ENCODE assay signal across 11 cellular contexts in the genomic region with DNA sequence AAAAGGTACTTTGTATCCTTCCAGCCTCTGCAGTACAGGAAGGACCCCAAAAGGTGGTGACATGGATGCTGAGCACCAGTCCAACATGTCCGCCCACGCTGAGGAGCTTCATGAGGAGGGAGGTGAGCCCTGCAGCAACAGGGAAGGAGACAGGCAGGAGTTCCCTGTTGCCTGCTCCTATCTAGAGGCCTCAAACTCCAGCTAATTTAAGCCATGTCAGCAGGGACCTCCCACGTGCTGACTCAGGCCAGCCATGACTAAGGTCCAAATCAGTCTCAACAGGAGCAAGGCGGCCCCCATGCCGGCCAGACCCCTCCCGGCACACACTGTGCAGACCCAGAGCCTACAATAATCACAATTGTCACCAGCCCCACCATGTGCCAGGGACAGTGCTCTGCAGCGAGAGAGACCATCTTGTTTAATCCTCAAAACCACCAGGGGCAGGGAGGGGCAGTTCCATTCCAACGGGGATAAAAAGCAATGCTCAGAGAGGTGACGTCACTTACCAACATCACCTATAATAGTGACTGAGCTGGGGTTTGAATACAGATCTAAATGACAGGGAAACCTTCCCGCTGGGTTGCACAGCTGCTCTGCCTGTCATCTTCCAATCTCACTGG. TPM values are rescaled to one million over a fixed set of nuclear protein-coding genes. Genes with fewer than 3 reads are reported as not detected.
DNase-seq lines count a peak whose midpoint lies in the region; ATAC-seq, FAIRE-seq and TF ChIP-seq lines count a peak whose summit lies in the region.
"Had no signal": no experiment of that assay in that cellular context is flagged by ENCODE, and none has a peak within 500 bp of the region (broad histone marks: within the 10 kb centered on the region; RNA-seq: fewer than 3 reads in every experiment).

No MANE protein-coding gene starts in this region.

- H3K36me3 Mint-ChIP-seq in WTC11: peaks cover 6% of the 10 kb centered on the region
- no peaks in the 10 kb centered on the region for H3K36me3 Mint-ChIP-seq in activated naive CD4-positive, alpha-beta T cell treated with anti-CD3 and anti-CD28 coated beads for 36 hours (ENCODE audit: low read depth)
- H3K36me3 Mint-ChIP-seq: activated naive CD4-positive, alpha-beta T cell treated with anti-CD3 and anti-CD28 coated beads, Interleukin-2, amount 10 ng/mL, durations not matched to agents 7 days and 5 days had no signal

- H3K9me3 Mint-ChIP-seq in WTC11: peaks cover 12% of the 10 kb centered on the region
- H3K9me3 Mint-ChIP-seq in activated naive CD4-positive, alpha-beta T cell treated with anti-CD3 and anti-CD28 coated beads for 36 hours: peaks cover 6% of the 10 kb centered on the region
- H3K9me3 Mint-ChIP-seq: activated naive CD4-positive, alpha-beta T cell treated with anti-CD3 and anti-CD28 coated beads, Interleukin-2, amount 10 ng/mL, durations not matched to agents 7 days and 5 days had no signal

- H3K4me1 ChIP-seq in HCT116 (ENCODE audit: control insufficient read depth in 1 of 2, insufficient read depth in 2 of 2, low read length in 2 of 2): peaks cover 3 to 22% of the 10 kb centered on the region in 2 experiments; a peak in 2 of 4 replicates
- peaks cover 4 to 25% (median 12%) of the 10 kb centered on the region in 4 donors for H3K4me1 ChIP-seq in esophagus muscularis mucosa

- H4K20me1 ChIP-seq in HCT116 (ENCODE audit: insufficient read depth): no peaks in the 10 kb centered on the region

- H3K79me2 ChIP-seq in HCT116 (ENCODE audit: insufficient read depth, low read length): no peaks in the 10 kb centered on the region

- peaks cover 13% of the 10 kb centered on the region for H3K4me1 Mint-ChIP-seq in WTC11
- no peaks in the 10 kb centered on the region for H3K4me1 Mint-ChIP-seq in activated naive CD4-positive, alpha-beta T cell treated with anti-CD3 and anti-CD28 coated beads for 36 hours (ENCODE audit: low read depth)
- H3K4me1 Mint-ChIP-seq: activated naive CD4-positive, alpha-beta T cell treated with anti-CD3 and anti-CD28 coated beads, Interleukin-2, amount 10 ng/mL, durations not matched to agents 7 days and 5 days had no signal

- TF ChIP-seq POLR2A in HCT116 (IDR thresholded peaks at IDR 0.05; ENCODE audit: borderline replicate concordance, extremely low read depth, insufficient read depth, insufficient read length): no peak
- no peak for TF ChIP-seq POLR2A in esophagus muscularis mucosa (IDR thresholded peaks at IDR 0.05; ENCODE audit: low read depth)

- POLR2A ChIA-PET in HCT116 (lab: Charles Lee): no interaction called here
- POLR2A ChIA-PET in WTC11 (lab: Charles Lee): no interaction called here

- BruUV-seq in HCT116 (replicated peaks; lab: Mats Ljungman, UMichigan): no TSS peak

- no peak overlapping the region for H3K4me3 ChIP-seq in HCT116 (replicated peaks in 1 of 2; ENCODE audit: low read depth in 1 of 2, low read length in 2 of 2)
- H3K4me3 ChIP-seq in esophagus muscularis mucosa: no peak overlapping the region

- WGBS in esophagus muscularis mucosa: 84% methylated on average over 6 of the region's 10 CpGs

- H3K9me2 ChIP-seq in HCT116 (ENCODE audit: insufficient read depth): no peaks in the 10 kb centered on the region

- no peaks in the 10 kb centered on the region for H3K27me3 ChIP-seq in HCT116 (ENCODE audit: insufficient read depth, low read length)
- peaks cover 0 to 27% (median 0%) of the 10 kb centered on the region in 4 donors for H3K27me3 ChIP-seq in esophagus muscularis mucosa

- no peak overlapping the region for H3K4me3 Mint-ChIP-seq in WTC11
- no peak overlapping the region for H3K4me3 Mint-ChIP-seq in activated naive CD4-positive, alpha-beta T cell treated with anti-CD3 and anti-CD28 coated beads for 36 hours
- H3K4me3 Mint-ChIP-seq: activated naive CD4-positive, alpha-beta T cell treated with anti-CD3 and anti-CD28 coated beads, Interleukin-2, amount 10 ng/mL, durations not matched to agents 7 days and 5 days had no signal

- peaks cover 6% of the 10 kb centered on the region for H3K27me3 Mint-ChIP-seq in WTC11 (ENCODE audit: low read depth)
- peaks cover 15% of the 10 kb centered on the region for H3K27me3 Mint-ChIP-seq in activated naive CD4-positive, alpha-beta T cell treated with anti-CD3 and anti-CD28 coated beads for 36 hours (ENCODE audit: low read depth)

- RAD21 ChIA-PET in HCT116 (lab: Charles Lee; ENCODE audit: low non-redundant PET in 1 of 2, low total read pairs in 2 of 2, uncharacterized antibody in 2 of 2, unreplicated experiment in 2 of 2): no interaction called here

- ATAC-seq in HCT116: peak; percentile 54
- no peak for ATAC-seq in WTC11

- TF ChIP-seq RAD21 in HCT116 (IDR thresholded peaks at IDR 0.05; ENCODE audit: low read depth): no peak

- H3K27ac ChIP-seq in HCT116 (ENCODE audit: low read depth, low read length) (no peak overlapping the region), esophagus muscularis mucosa (replicated peaks in 1 of 4) (no peak overlapping the region)
- H3K27ac ChIP-seq: neutrophil had no signal

- intact Hi-C loops in HCT116 (cut with micrococcal nuclease): no loop called here
- intact Hi-C loops in esophagus muscularis mucosa (cut with DNase I): no loop called here
- intact Hi-C loops in activated naive CD4-positive, alpha-beta T cell treated with anti-CD3 and anti-CD28 coated beads for 36 hours (cut with micrococcal nuclease): no loop called here

- DNase-seq in HCT116 (ENCODE audit: low read depth, low spot score) (no peak), RCC 7860 (ENCODE audit: low spot score) (peak; percentile 56), esophagus muscularis mucosa (ENCODE audit: extremely low spot score) (peak; percentile 53), renal cortical epithelial cell (ENCODE audit: low read depth) (peak; percentile 62), WTC11 (ENCODE audit: low spot score) (no peak), foreskin melanocyte (no peak)
- DNase-seq in activated naive CD4-positive, alpha-beta T cell treated with anti-CD3 and anti-CD28 coated beads for 36 hours: no peak
- DNase-seq: activated naive CD4-positive, alpha-beta T cell treated with anti-CD3 and anti-CD28 coated beads, Interleukin-2, amount 10 ng/mL, durations not matched to agents 7 days and 5 days; DMS79 treated with DMSO at 0.1 percent for 48 hours; effector memory CD4-positive, alpha-beta T cell had no signal

- peaks cover 0 to 10% of the 10 kb centered on the region in 2 experiments; a peak in 1 of 4 replicates for H3K9me3 ChIP-seq in HCT116 (ENCODE audit: control insufficient read depth in 1 of 2, insufficient read depth in 1 of 2, low read depth in 1 of 2, low read length in 2 of 2)
- peaks cover 0 to 12% (median 5%) of the 10 kb centered on the region in 4 donors for H3K9me3 ChIP-seq in esophagus muscularis mucosa
- H3K9me3 ChIP-seq: neutrophil had no signal

- no peak for FAIRE-seq in RCC 7860 (lab: Jason Lieb, UNC)

- TF ChIP-seq EP300 in esophagus muscularis mucosa (IDR thresholded peaks at IDR 0.05): no peak

- no peak overlapping the region for H3K27ac Mint-ChIP-seq in WTC11
- no peak overlapping the region for H3K27ac Mint-ChIP-seq in activated naive CD4-positive, alpha-beta T cell treated with anti-CD3 and anti-CD28 coated beads for 36 hours
- H3K27ac Mint-ChIP-seq: activated naive CD4-positive, alpha-beta T cell treated with anti-CD3 and anti-CD28 coated beads, Interleukin-2, amount 10 ng/mL, durations not matched to agents 7 days and 5 days had no signal

- H3K4me2 ChIP-seq in HCT116 (ENCODE audit: low read length): peak overlapping the region; percentile 33

- CTCF ChIA-PET in HCT116 (lab: Charles Lee): interaction anchor here (1.3 to 1.4 kb wide), 2 partner anchors 10 to 49 kb away, joined by 3 read pairs; no protein-coding TSS in a partner anchor
- CTCF ChIA-PET in WTC11 (lab: Charles Lee): interaction anchor here (0.6 to 1.3 kb wide), 2 partner anchors 19 to 225 kb away, joined by 3 read pairs; no protein-coding TSS in a partner anchor
- CTCF ChIA-PET in activated naive CD4-positive, alpha-beta T cell treated with anti-CD3 and anti-CD28 coated beads for 36 hours (lab: Charles Lee): interaction anchor here (0.5 kb wide), 1 partner anchor 39 kb away, joined by 3 read pairs; no protein-coding TSS in a partner anchor

- H3K36me3 ChIP-seq in HCT116 (ENCODE audit: control insufficient read depth in 1 of 2, insufficient read depth in 2 of 2, low read length in 2 of 2) (no peaks in the 10 kb centered on the region), esophagus muscularis mucosa (no peaks in the 10 kb centered on the region)
- H3K36me3 ChIP-seq: neutrophil had no signal

- no peak overlapping the region for H3K9ac ChIP-seq in HCT116 (ENCODE audit: low read length)

- H2AFZ ChIP-seq in HCT116 (ENCODE audit: low read depth, low read length, poor library complexity, severe bottlenecking): peak overlapping the region; percentile 39

- TF ChIP-seq CTCF in HCT116 (IDR thresholded peaks at IDR 0.05 in 2 of 3, conservative IDR thresholded peaks at IDR 0.05 in 1 of 3; ENCODE audit: borderline replicate concordance in 1 of 3, insufficient read depth in 1 of 3, low read depth in 2 of 3, low read length in 2 of 3) (no peak), esophagus muscularis mucosa (IDR thresholded peaks at IDR 0.05) (no peak), WTC11 (IDR thresholded peaks at IDR 0.05) (no peak)

TF ChIP-seq in HCT116, 20 proteins besides CTCF, POLR2A, EP300 and RAD21 (continues in another document):
- TF ChIP-seq ZNF274 (IDR thresholded peaks at IDR 0.05; ENCODE audit: low read depth, low read length): no peak

TF ChIP-seq in WTC11, 78 proteins besides CTCF, POLR2A, EP300 and RAD21 (continues in another document):
- TF ChIP-seq JAZF1 (CRISPR knock-in tag; IDR thresholded peaks at IDR 0.05): no peak
- no peak for TF ChIP-seq MXD4 (CRISPR knock-in tag; IDR thresholded peaks at IDR 0.05; ENCODE audit: borderline replicate concordance)
- no peak for TF ChIP-seq NR1H2 (CRISPR knock-in tag; IDR thresholded peaks at IDR 0.05)
- TF ChIP-seq, protein P1, sequence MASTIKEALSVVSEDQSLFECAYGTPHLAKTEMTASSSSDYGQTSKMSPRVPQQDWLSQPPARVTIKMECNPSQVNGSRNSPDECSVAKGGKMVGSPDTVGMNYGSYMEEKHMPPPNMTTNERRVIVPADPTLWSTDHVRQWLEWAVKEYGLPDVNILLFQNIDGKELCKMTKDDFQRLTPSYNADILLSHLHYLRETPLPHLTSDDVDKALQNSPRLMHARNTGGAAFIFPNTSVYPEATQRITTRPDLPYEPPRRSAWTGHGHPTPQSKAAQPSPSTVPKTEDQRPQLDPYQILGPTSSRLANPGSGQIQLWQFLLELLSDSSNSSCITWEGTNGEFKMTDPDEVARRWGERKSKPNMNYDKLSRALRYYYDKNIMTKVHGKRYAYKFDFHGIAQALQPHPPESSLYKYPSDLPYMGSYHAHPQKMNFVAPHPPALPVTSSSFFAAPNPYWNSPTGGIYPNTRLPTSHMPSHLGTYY (CRISPR knock-in tag; IDR thresholded peaks at IDR 0.05): no peak
- TF ChIP-seq SMAD3 (CRISPR knock-in tag; IDR thresholded peaks at IDR 0.05; ENCODE audit: borderline replicate concordance): no peak
- TF ChIP-seq TEAD1 (CRISPR knock-in tag; IDR thresholded peaks at IDR 0.05): no peak

RNA-seq across cellular contexts. Expression of a gene that starts 54.5 kb away (rescaled TPM):
- total RNA-seq in HCT116 (2021; ENCODE audit: unreplicated experiment) (18.6 TPM), esophagus muscularis mucosa (10 to 100 TPM in 3 of 4 donors, 1 to 10 TPM in 1; 10.0 to 16.9 (median 13.4) TPM), renal cortical epithelial cell (1.6 and 4.3 TPM in 2 replicates), WTC11 (2021) (1.3 to 1.6 TPM (median 1.5 TPM) in 3 replicates)
- 8.3 and 10.7 TPM in 2 replicates for polyA plus RNA-seq in HCT116 (2012)
- total RNA-seq in activated naive CD4-positive, alpha-beta T cell treated with anti-CD3 and anti-CD28 coated beads for 36 hours: under 1 TPM in 1 of 2 experiments, not detected in 1; 0.35 TPM

Comparison
In these comparisons a context has a peak if more than half of its experiments do, and no peak if none do; other contexts are left out.
1. DNase-seq: peak in RCC 7860 (single experiment), esophagus muscularis mucosa (single experiment) and renal cortical epithelial cell (single experiment); none in HCT116 (single experiment), WTC11 (single experiment), foreskin melanocyte (single experiment) and activated naive CD4-positive, alpha-beta T cell treated with anti-CD3 and anti-CD28 coated beads for 36 hours (single experiment).